In genomic region chr1:32684167-32684811, GRCh38 we compare ENCODE assay signal across 12 cellular contexts. TPM values are rescaled to one million over a fixed set of nuclear protein-coding genes. Genes with fewer than 3 reads are reported as not detected.
DNase-seq lines count a peak whose midpoint lies in the region; ATAC-seq and TF ChIP-seq lines count a peak whose summit lies in the region.
"Had no signal": no experiment of that assay in that cellular context is flagged by ENCODE, and none has a peak within 500 bp of the region (broad histone marks: within the 10 kb centered on the region; RNA-seq: fewer than 3 reads in every experiment).

No MANE protein-coding gene starts in this region.

- no peak for TF ChIP-seq POLR2A in upper lobe of left lung (IDR thresholded peaks at IDR 0.05)

- DNase-seq in activated CD8-positive, alpha-beta memory T cell treated with anti-CD3 and anti-CD28 coated beads, Interleukin-2, amount 10 ng/mL, durations not matched to agents 7 days and 5 days: no peak
- no peak for DNase-seq in activated CD8-positive, alpha-beta memory T cell treated with anti-CD3 and anti-CD28 coated beads for 24 hours
- peak in 1 of 10 donors; percentile 32 for DNase-seq in dorsolateral prefrontal cortex
- DNase-seq in mesenteric fat pad (ENCODE audit: low spot score): peak; percentile 26
- DNase-seq in upper lobe of left lung: peak in 1 of 2 donors; percentile 35
- DNase-seq in NCI-H2029 treated with DMSO at 0.1 percent for 48 hours (lab: John Stamatoyannopoulos, UW): no peak
- DNase-seq in NCI-H1930 (lab: John Stamatoyannopoulos, UW): no peak
- no peak for DNase-seq in NCI-H1694 (lab: John Stamatoyannopoulos, UW)
- DNase-seq: glutamatergic neuron, KBM-7, PC-3 had no signal

- no peak for ATAC-seq in activated CD8-positive, alpha-beta memory T cell treated with anti-CD3 and anti-CD28 coated beads, Interleukin-2, amount 10 ng/mL, durations not matched to agents 7 days and 5 days
- no peak for ATAC-seq in upper lobe of left lung (ENCODE audit: low FRiP score in 2 of 2)
- ATAC-seq: PC-3 had no signal

- H3K4me3 ChIP-seq in dorsolateral prefrontal cortex (peak overlapping the region in 1 of 59 donors; percentile 8), upper lobe of left lung (no peak overlapping the region)

- peaks cover 45% of the 10 kb centered on the region for H3K36me3 Mint-ChIP-seq in activated CD8-positive, alpha-beta memory T cell treated with anti-CD3 and anti-CD28 coated beads, Interleukin-2, amount 10 ng/mL, durations not matched to agents 7 days and 5 days

- peaks cover 8 to 37% (median 21%) of the 10 kb centered on the region in 4 donors for H3K4me1 ChIP-seq in upper lobe of left lung

- H3K9me3 ChIP-seq in upper lobe of left lung: no peaks in the 10 kb centered on the region

- WGBS in upper lobe of left lung, 2 donors: 39 to 40% methylated on average over 2 of the region's 2 CpGs

- TF ChIP-seq CTCF in dorsolateral prefrontal cortex (IDR thresholded peaks at IDR 0.05 in 54 of 56, conservative IDR thresholded peaks at IDR 0.05 in 2 of 56; ENCODE audit: low read depth in 1 of 56, partially characterized antibody in 56 of 56) (no peak), upper lobe of left lung (IDR thresholded peaks at IDR 0.05) (no peak)

- H3K27me3 ChIP-seq in dorsolateral prefrontal cortex (no peaks in the 10 kb centered on the region), upper lobe of left lung (no peaks in the 10 kb centered on the region)

- CTCF ChIA-PET in activated CD8-positive, alpha-beta memory T cell treated with anti-CD3 and anti-CD28 coated beads, Interleukin-2, amount 10 ng/mL, durations not matched to agents 7 days and 5 days (lab: Charles Lee): interaction anchor here (0.6 to 1.6 kb wide), 2 partner anchors 25 to 28 kb away, joined by 3 to 8 read pairs; no protein-coding TSS in a partner anchor

- no peaks in the 10 kb centered on the region for H3K4me1 Mint-ChIP-seq in activated CD8-positive, alpha-beta memory T cell treated with anti-CD3 and anti-CD28 coated beads, Interleukin-2, amount 10 ng/mL, durations not matched to agents 7 days and 5 days
- H3K4me1 Mint-ChIP-seq: B cell had no signal

- intact Hi-C loops in dorsolateral prefrontal cortex (cut with DNase I): no loop called here

- H3K4me3 Mint-ChIP-seq in activated CD8-positive, alpha-beta memory T cell treated with anti-CD3 and anti-CD28 coated beads, Interleukin-2, amount 10 ng/mL, durations not matched to agents 7 days and 5 days: no peak overlapping the region
- H3K4me3 Mint-ChIP-seq: B cell had no signal

- no peak for TF ChIP-seq EP300 in upper lobe of left lung (IDR thresholded peaks at IDR 0.05)

- H3K27me3 Mint-ChIP-seq in activated CD8-positive, alpha-beta memory T cell treated with anti-CD3 and anti-CD28 coated beads, Interleukin-2, amount 10 ng/mL, durations not matched to agents 7 days and 5 days: no peaks in the 10 kb centered on the region
- H3K27me3 Mint-ChIP-seq: B cell had no signal

- H3K36me3 ChIP-seq in upper lobe of left lung: peaks cover 5 to 65% (median 31%) of the 10 kb centered on the region in 4 donors

- H3K27ac ChIP-seq in dorsolateral prefrontal cortex: peak overlapping the region in 55 of 59 donors; percentile 4 to 82 (median 63)
- peak overlapping the region in 3 of 4 donors; percentile 5 to 51 (median 32) for H3K27ac ChIP-seq in upper lobe of left lung

- no peaks in the 10 kb centered on the region for H3K9me3 Mint-ChIP-seq in activated CD8-positive, alpha-beta memory T cell treated with anti-CD3 and anti-CD28 coated beads, Interleukin-2, amount 10 ng/mL, durations not matched to agents 7 days and 5 days (ENCODE audit: low read depth)

- H3K27ac Mint-ChIP-seq in activated CD8-positive, alpha-beta memory T cell treated with anti-CD3 and anti-CD28 coated beads, Interleukin-2, amount 10 ng/mL, durations not matched to agents 7 days and 5 days: peak overlapping the region; percentile 20
- H3K27ac Mint-ChIP-seq: B cell had no signal

RNA-seq across cellular contexts. Expression of gene SYNC, which starts 18.3 kb away (rescaled TPM):
- not detected for total RNA-seq in activated CD8-positive, alpha-beta memory T cell treated with anti-CD3 and anti-CD28 coated beads, Interleukin-2, amount 10 ng/mL, durations not matched to agents 7 days and 5 days
- 1 to 10 TPM; 2.0 to 9.9 (median 5.5) TPM for total RNA-seq in dorsolateral prefrontal cortex
- total RNA-seq in mesenteric fat pad: 27.1 TPM
- total RNA-seq in upper lobe of left lung: 10 to 100 TPM; 12.0 to 33.5 (median 25.8) TPM
- total RNA-seq: B cell had no signal

RNA-seq across cellular contexts. Expression of gene RBBP4, which starts 33.3 kb away (rescaled TPM):
- 100 to 1,000 TPM; 284 to 336 TPM for total RNA-seq in activated CD8-positive, alpha-beta memory T cell treated with anti-CD3 and anti-CD28 coated beads, Interleukin-2, amount 10 ng/mL, durations not matched to agents 7 days and 5 days
- total RNA-seq in dorsolateral prefrontal cortex (100 to 1,000 TPM; 115 to 177 (median 148) TPM), mesenteric fat pad (95.2 TPM), upper lobe of left lung (100 to 1,000 TPM in 5 of 6 donors, 10 to 100 TPM in 1; 72.8 to 161 (median 131) TPM)

RNA-seq across cellular contexts. Expression of gene ZBTB8OS, which starts 33.9 kb away (rescaled TPM):
- total RNA-seq in activated CD8-positive, alpha-beta memory T cell treated with anti-CD3 and anti-CD28 coated beads, Interleukin-2, amount 10 ng/mL, durations not matched to agents 7 days and 5 days: 10 to 100 TPM; 70.5 to 75.8 TPM
- 10 to 100 TPM; 31.6 to 70.6 (median 46.7) TPM for total RNA-seq in dorsolateral prefrontal cortex
- 32.8 TPM for total RNA-seq in mesenteric fat pad
- 10 to 100 TPM; 24.4 to 43.9 (median 37.3) TPM for total RNA-seq in upper lobe of left lung
